Comparison of ENCODE assay signal across 8 cellular contexts in the genomic region with DNA sequence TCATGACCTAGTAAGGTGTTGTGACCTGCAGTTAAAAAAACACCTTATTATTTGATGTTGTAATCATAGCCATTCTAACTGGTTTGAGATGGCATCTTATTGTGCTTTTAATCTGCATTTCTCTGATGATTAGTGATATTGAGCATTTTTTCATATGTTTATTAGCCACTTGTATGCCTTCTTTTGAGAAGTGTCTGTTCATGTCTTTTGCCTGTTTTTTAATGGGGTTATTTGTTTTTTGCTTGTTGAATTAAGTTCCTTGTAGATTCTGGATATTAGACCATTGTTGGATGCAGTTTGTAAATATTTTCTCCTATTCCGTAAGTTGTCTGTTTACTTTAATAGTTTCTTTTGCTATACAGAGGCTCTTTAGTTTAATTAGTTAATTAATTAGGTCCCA.
"Had no signal": no experiment of that assay in that cellular context is flagged by ENCODE, and none has a peak within 500 bp of the region (broad histone marks: within the 10 kb centered on the region; RNA-seq: fewer than 3 reads in every experiment).

No MANE protein-coding gene starts in this region.

- H2AFZ ChIP-seq: GM23248 had no signal

- DNase-seq: GM23248, GOT3, H9, HCEC 1CT, IMR-90, KG1 had no signal

- ATAC-seq: K562 had no signal

- H3K9ac ChIP-seq: GM23248 had no signal

- H3K4me3 ChIP-seq: GM23248, K562 had no signal

- H3K27ac ChIP-seq: GM23248, HL-60 had no signal

- FAIRE-seq: K562 had no signal
